In genomic region chr13:100545684-100546061, GRCh38 we compare ENCODE assay signal across 1 cellular context.
TF ChIP-seq lines count a peak whose summit lies in the region.

No MANE protein-coding gene starts in this region.

TF ChIP-seq in liver, 16 proteins besides CTCF, POLR2A, EP300 and RAD21 (continued from another document):
- TF ChIP-seq SP1 (IDR thresholded peaks at IDR 0.05), result no peak
